ENCODE assay signal across 11 cellular contexts in genomic region chr13:102484329-102484728, GRCh38.
DNase-seq lines count a peak whose midpoint lies in the region; ATAC-seq and TF ChIP-seq lines count a peak whose summit lies in the region.
"Had no signal": no experiment of that assay in that cellular context is flagged by ENCODE, and none has a peak within 500 bp of the region (broad histone marks: within the 10 kb centered on the region; RNA-seq: fewer than 3 reads in every experiment).

No MANE protein-coding gene starts in this region.

- no peak overlapping the region for H2BK120ac ChIP-seq in mesenchymal stem cell (ENCODE audit: low read depth, low read length)

- whole genome bisulfite sequencing in mesenchymal stem cell: 30% methylated on average over 2 of the region's 2 CpGs
- 56 to 62% methylated on average over 2 of the region's 2 CpGs for WGBS in testis, 2 donors

- no peak overlapping the region for H3K9ac ChIP-seq in mesenchymal stem cell (ENCODE audit: low read length)

- H3K23ac ChIP-seq in mesenchymal stem cell (ENCODE audit: low read length in 2 of 2): no peak overlapping the region

- no peak overlapping the region for H3K18ac ChIP-seq in mesenchymal stem cell (ENCODE audit: low read depth in 1 of 2, low read length in 2 of 2)

- no peaks in the 10 kb centered on the region for H3K36me3 Mint-ChIP-seq in activated naive CD4-positive, alpha-beta T cell treated with anti-CD3 and anti-CD28 coated beads, Interleukin-2, amount 50 U/mL, for 72 hours

- H3K27ac ChIP-seq in brain microvascular endothelial cell: no peak overlapping the region
- no peak overlapping the region for H3K27ac ChIP-seq in mesenchymal stem cell (ENCODE audit: low read length, poor library complexity, severe bottlenecking)
- H3K27ac ChIP-seq in testis: no peak overlapping the region
- H3K27ac ChIP-seq: cardiac muscle cell, tibial nerve had no signal

- no peak overlapping the region for H4K91ac ChIP-seq in mesenchymal stem cell (ENCODE audit: low read length)

- in situ Hi-C loops in brain microvascular endothelial cell (cut with HindIII; ENCODE audit: low pct_ligation_motif_present, low sequenced_read_pairs): no loop called here

- peak overlapping the region; percentile 52 for H2BK15ac ChIP-seq in mesenchymal stem cell (ENCODE audit: low read depth, poor library complexity, severe bottlenecking)

- H3K9me3 ChIP-seq in mesenchymal stem cell (ENCODE audit: control insufficient read depth, low read length) (no peaks in the 10 kb centered on the region), testis (no peaks in the 10 kb centered on the region)

- H4K8ac ChIP-seq in mesenchymal stem cell (ENCODE audit: low read length): no peak overlapping the region

- no peak for DNase-seq in LNCaP clone FGC (ENCODE audit: low read depth)
- DNase-seq in brain microvascular endothelial cell: peak; percentile 1
- peak; percentile 1 for DNase-seq in mesenchymal stem cell
- DNase-seq in activated naive CD4-positive, alpha-beta T cell treated with anti-CD3 and anti-CD28 coated beads, Interleukin-2, amount 50 U/mL, for 72 hours (ENCODE audit: low spot score in 2 of 2): no peak
- no peak for DNase-seq in testis
- no peak for DNase-seq in effector CD8-positive, alpha-beta T cell (lab: John Stamatoyannopoulos, UW)
- DNase-seq: activated T-cell treated with anti-CD3 and anti-CD28 coated beads, Interleukin-2, amount 50 U/mL, for 4 hours had no signal

- TF ChIP-seq CTCF in GM12873 (IDR thresholded peaks at IDR 0.05; ENCODE audit: insufficient read depth, low read depth, low read length, missing control alignments) (peak; percentile 13), LNCaP clone FGC (IDR thresholded peaks at IDR 0.05; ENCODE audit: control insufficient read depth, extremely low read depth, insufficient read depth) (peak; percentile 13; the same call in 1 of the 2 replicates), brain microvascular endothelial cell (IDR thresholded peaks at IDR 0.05; ENCODE audit: low read depth, low read length, missing control alignments) (peak; percentile 33), testis (IDR thresholded peaks at IDR 0.05) (no peak)

- no peak overlapping the region for H2BK12ac ChIP-seq in mesenchymal stem cell (ENCODE audit: low read length in 2 of 2)

- no peaks in the 10 kb centered on the region for H3K27me3 ChIP-seq in brain microvascular endothelial cell (replicated peaks)
- no peaks in the 10 kb centered on the region for H3K27me3 ChIP-seq in mesenchymal stem cell (ENCODE audit: control insufficient read depth in 1 of 2, insufficient read depth in 1 of 2, low read length in 2 of 2)
- no peaks in the 10 kb centered on the region for H3K27me3 ChIP-seq in testis
- H3K27me3 ChIP-seq: cardiac muscle cell, tibial nerve had no signal

- no peak overlapping the region for H2AFZ ChIP-seq in mesenchymal stem cell (ENCODE audit: low read depth, low read length)

- H2BK5ac ChIP-seq in mesenchymal stem cell (ENCODE audit: low read depth, low read length, poor library complexity, severe bottlenecking): no peak overlapping the region

- no peaks in the 10 kb centered on the region for H3K79me1 ChIP-seq in mesenchymal stem cell (replicated peaks; ENCODE audit: low read length, poor library complexity, severe bottlenecking)

- H3K4me1 ChIP-seq in mesenchymal stem cell (ENCODE audit: control insufficient read depth, insufficient read depth, low read depth, low read length): no peaks in the 10 kb centered on the region
- no peaks in the 10 kb centered on the region for H3K4me1 ChIP-seq in testis
- H3K4me1 ChIP-seq: tibial nerve had no signal

- H3K36me3 ChIP-seq in brain microvascular endothelial cell (replicated peaks): no peaks in the 10 kb centered on the region
- H3K36me3 ChIP-seq in mesenchymal stem cell (ENCODE audit: control insufficient read depth in 1 of 2, insufficient read depth in 2 of 2, low read depth in 1 of 2, low read length in 2 of 2): no peaks in the 10 kb centered on the region
- no peaks in the 10 kb centered on the region for H3K36me3 ChIP-seq in testis (ENCODE audit: low read depth, missing control alignments)
- H3K36me3 ChIP-seq: cardiac muscle cell, tibial nerve had no signal

- no peak overlapping the region for H3K4me2 ChIP-seq in mesenchymal stem cell (ENCODE audit: low read length, poor library complexity, severe bottlenecking)

- no peak overlapping the region for H3K27ac Mint-ChIP-seq in activated naive CD4-positive, alpha-beta T cell treated with anti-CD3 and anti-CD28 coated beads, Interleukin-2, amount 50 U/mL, for 72 hours

- intact Hi-C loops in testis (cut with DNase I; ENCODE audit: low total_unique reads): no loop called here

- H3K14ac ChIP-seq in mesenchymal stem cell (ENCODE audit: low read length in 2 of 2): no peak overlapping the region

- no peak for TF ChIP-seq POLR2A in testis (IDR thresholded peaks at IDR 0.05)

- no peak overlapping the region for H2AK5ac ChIP-seq in mesenchymal stem cell (ENCODE audit: low read length, severe bottlenecking)

- H3K4me3 ChIP-seq in LNCaP clone FGC (ENCODE audit: low read depth, low read length): no peak overlapping the region
- H3K4me3 ChIP-seq in brain microvascular endothelial cell (ENCODE audit: low read depth, low read length): no peak overlapping the region
- no peak overlapping the region for H3K4me3 ChIP-seq in mesenchymal stem cell (ENCODE audit: insufficient read depth in 1 of 2, low read depth in 1 of 2, low read length in 2 of 2)
- no peak overlapping the region for H3K4me3 ChIP-seq in testis
- H3K4me3 ChIP-seq: cardiac muscle cell, tibial nerve had no signal

- H3K4ac ChIP-seq in mesenchymal stem cell (ENCODE audit: low read depth in 1 of 2, low read length in 2 of 2): no peak overlapping the region

- H3K9me3 Mint-ChIP-seq in activated naive CD4-positive, alpha-beta T cell treated with anti-CD3 and anti-CD28 coated beads, Interleukin-2, amount 50 U/mL, for 72 hours: no peaks in the 10 kb centered on the region
- H3K9me3 Mint-ChIP-seq: activated T-cell treated with anti-CD3 and anti-CD28 coated beads, Interleukin-2, amount 50 U/mL, for 4 hours had no signal

- ATAC-seq in activated naive CD4-positive, alpha-beta T cell treated with anti-CD3 and anti-CD28 coated beads, Interleukin-2, amount 50 U/mL, for 72 hours: no peak
- ATAC-seq in HG03159 (IDR thresholded peaks at IDR 0.05; ENCODE audit: unreplicated experiment): no peak
- ATAC-seq: activated T-cell treated with anti-CD3 and anti-CD28 coated beads, Interleukin-2, amount 50 U/mL, for 4 hours had no signal

Comparison
In these comparisons a context has a peak if more than half of its experiments do, and no peak if none do; other contexts are left out.
1. CTCF ChIP-seq: peak in GM12873 (single experiment), LNCaP clone FGC (single experiment) and brain microvascular endothelial cell (single experiment); none in testis (0 of 3).
2. DNase-seq: peak in brain microvascular endothelial cell (single experiment) and mesenchymal stem cell (single experiment); none in LNCaP clone FGC (single experiment), activated naive CD4-positive, alpha-beta T cell treated with anti-CD3 and anti-CD28 coated beads, Interleukin-2, amount 50 U/mL, for 72 hours (0 of 2), testis (single experiment) and effector CD8-positive, alpha-beta T cell (single experiment).